Comparison of ENCODE assay signal across 8 cellular contexts in genomic region chr3:113606539-113607218, GRCh38.
DNase-seq lines count a peak whose midpoint lies in the region; ATAC-seq, FAIRE-seq and TF ChIP-seq lines count a peak whose summit lies in the region.

No MANE protein-coding gene starts in this region.

- no peaks in the 10 kb centered on the region for H3K4me1 ChIP-seq in transverse colon

- 37 to 50% methylated on average over 6 to 8 of the region's 8 CpGs for WGBS in transverse colon (ENCODE audit: low coverage in 1 of 2), 2 donors

- no peaks in the 10 kb centered on the region for H3K9me3 Mint-ChIP-seq in activated naive CD4-positive, alpha-beta T cell treated with anti-CD3 and anti-CD28 coated beads, Interleukin-2, amount 50 U/mL, for 72 hours

- H3K36me3 ChIP-seq in KOPT-K1 (ENCODE audit: insufficient read depth, low read length) (peaks cover 47% of the 10 kb centered on the region), transverse colon (peaks cover 0 to 4% (median 0%) of the 10 kb centered on the region in 4 donors)

- no peaks in the 10 kb centered on the region for H3K27me3 ChIP-seq in transverse colon

- ATAC-seq in GM21786 (IDR thresholded peaks at IDR 0.05; ENCODE audit: unreplicated experiment), result peak; percentile 99
- peak; percentile 96 to 97 for ATAC-seq in activated naive CD4-positive, alpha-beta T cell treated with anti-CD3 and anti-CD28 coated beads, Interleukin-2, amount 50 U/mL, for 72 hours

- peak; percentile 60 for DNase-seq in GM12892 (ENCODE audit: insufficient read length)
- peak; percentile 45 to 57 for DNase-seq in activated naive CD4-positive, alpha-beta T cell treated with anti-CD3 and anti-CD28 coated beads, Interleukin-2, amount 50 U/mL, for 72 hours (ENCODE audit: low spot score in 2 of 2)
- DNase-seq in transverse colon, result peak; percentile 26
- DNase-seq in NCI-H446 treated with DMSO at 0.1 percent for 48 hours (lab: John Stamatoyannopoulos, UW), result no peak
- DNase-seq in NCI-H226, result no peak
- DNase-seq in cardiac septum (ENCODE audit: low spot score), result no peak

- TF ChIP-seq CTCF in transverse colon (IDR thresholded peaks at IDR 0.05), result no peak

- H3K27ac ChIP-seq in KOPT-K1 (ENCODE audit: low read depth, low read length, poor library complexity, severe bottlenecking), result peak overlapping the region; percentile 66
- no peak overlapping the region for H3K27ac ChIP-seq in transverse colon

- TF ChIP-seq EP300 in transverse colon (IDR thresholded peaks at IDR 0.05; ENCODE audit: low read depth), result no peak

- H3K4me3 ChIP-seq in transverse colon, result no peak overlapping the region

- no peaks in the 10 kb centered on the region for H3K9me3 ChIP-seq in KOPT-K1 (ENCODE audit: insufficient read depth, low read length, poor library complexity, severe bottlenecking)
- H3K9me3 ChIP-seq in transverse colon, result no peaks in the 10 kb centered on the region

- H3K36me3 Mint-ChIP-seq in activated naive CD4-positive, alpha-beta T cell treated with anti-CD3 and anti-CD28 coated beads, Interleukin-2, amount 50 U/mL, for 72 hours, result peaks cover 7 to 14% of the 10 kb centered on the region in 2 donors

- peak overlapping the region; percentile 29 to 87 for H3K27ac Mint-ChIP-seq in activated naive CD4-positive, alpha-beta T cell treated with anti-CD3 and anti-CD28 coated beads, Interleukin-2, amount 50 U/mL, for 72 hours

- FAIRE-seq in GM12892 (lab: Jason Lieb, UNC), result peak; percentile 99

- intact Hi-C loops in transverse colon (cut with DNase I; ENCODE audit: low total_unique reads), result no loop called here
- intact Hi-C loops in cardiac septum (cut with DNase I), result no loop called here

- in situ Hi-C loops in transverse colon (cut with MboI; ENCODE audit: low pct_ligation_motif_present in 1 of 4, low pct_unique_long_range_greater_than_20kb in 1 of 4, low sequenced_read_pairs in 3 of 4), result no loop called here

- TF ChIP-seq POLR2A in GM12892 (IDR thresholded peaks at IDR 0.05; ENCODE audit: low read depth, low read length), result no peak
- TF ChIP-seq POLR2A in transverse colon (IDR thresholded peaks at IDR 0.05), result no peak

Comparison
In these comparisons a context has a peak if more than half of its experiments do, and no peak if none do; other contexts are left out.
1. DNase-seq: peak in GM12892 (single experiment), activated naive CD4-positive, alpha-beta T cell treated with anti-CD3 and anti-CD28 coated beads, Interleukin-2, amount 50 U/mL, for 72 hours (2 of 2) and transverse colon (single experiment); none in NCI-H446 treated with DMSO at 0.1 percent for 48 hours (single experiment), NCI-H226 (single experiment) and cardiac septum (single experiment).